In the genomic region with DNA sequence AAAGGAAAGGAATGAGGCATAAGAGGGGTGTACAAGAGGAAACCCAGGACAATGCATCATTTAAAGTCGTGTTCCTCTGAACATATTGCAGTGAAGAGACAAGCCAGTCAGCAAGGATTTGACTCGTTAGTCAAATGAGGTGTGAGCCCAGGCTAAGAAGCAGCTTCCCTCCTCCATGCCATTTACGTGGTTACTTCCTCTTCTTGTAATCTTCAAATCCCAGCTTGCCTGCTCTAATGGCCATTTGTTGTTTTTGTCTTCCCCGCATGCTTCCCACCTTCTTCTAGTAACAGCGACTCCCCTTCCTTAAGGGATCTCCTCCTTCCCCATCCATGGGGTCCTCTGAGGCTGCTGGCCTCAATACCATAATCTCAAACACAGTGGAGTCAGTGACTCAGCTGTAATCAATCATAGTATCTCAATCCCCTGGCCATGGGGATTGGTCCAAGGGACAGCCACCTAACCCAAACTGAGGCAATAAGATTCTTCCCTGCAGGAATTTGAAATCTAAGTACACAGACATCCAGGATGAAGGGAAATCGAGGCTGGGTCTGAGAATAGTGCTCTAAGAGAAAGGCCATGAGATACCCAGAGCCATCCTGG, we compare ENCODE assay signal across 26 cellular contexts. TPM values are rescaled to one million over a fixed set of nuclear protein-coding genes. Genes with fewer than 3 reads are reported as not detected.
DNase-seq lines count a peak whose midpoint lies in the region; ATAC-seq and TF ChIP-seq lines count a peak whose summit lies in the region.
"Had no signal": no experiment of that assay in that cellular context is flagged by ENCODE, and none has a peak within 500 bp of the region (broad histone marks: within the 10 kb centered on the region; RNA-seq: fewer than 3 reads in every experiment).

No MANE protein-coding gene starts in this region.

- H3K27me3 ChIP-seq in left ventricle myocardium inferior (ENCODE audit: low read depth) (no peaks in the 10 kb centered on the region), right atrium auricular region (no peaks in the 10 kb centered on the region), WERI-Rb-1 (ENCODE audit: insufficient read depth, low read depth, severe bottlenecking) (peaks cover 30% of the 10 kb centered on the region), aorta (ENCODE audit: control insufficient read depth in 1 of 2, insufficient read depth in 2 of 2, low read length in 1 of 2) (no peaks in the 10 kb centered on the region)
- H3K27me3 ChIP-seq: colonic mucosa had no signal

- ATAC-seq in stimulated activated naive B cell treated with anti-CD40 and anti-IgM and Interleukin-4, amounts not matched to agents 10 μg/mL and 1 μg/mL and 100 μg/mL, for 72 hours (replicated peaks) = peak; percentile 33 to 46
- no peak for ATAC-seq in activated naive CD4-positive, alpha-beta T cell treated with anti-CD3 and anti-CD28 coated beads, Interleukin-2, amount 50 U/mL, for 72 hours
- no peak for ATAC-seq in aorta (ENCODE audit: low FRiP score)
- ATAC-seq: activated CD4-positive, alpha-beta T cell treated with anti-CD3 and anti-CD28 coated beads for 36 hours; effector memory CD8-positive, alpha-beta T cell; left cardiac atrium; SK-N-SH treated with all-trans-retinoic acid at 6 μM for 48 hours had no signal

- peaks cover 31% of the 10 kb centered on the region for H3K4me1 ChIP-seq in left ventricle myocardium inferior
- H3K4me1 ChIP-seq in right atrium auricular region = peaks cover 0 to 10% of the 10 kb centered on the region in 2 donors
- H3K4me1 ChIP-seq in aorta (ENCODE audit: control insufficient read depth in 1 of 2, insufficient read depth in 2 of 2, low read length in 2 of 2) = peaks cover 0 to 11% of the 10 kb centered on the region in 2 donors
- H3K4me1 ChIP-seq: Caco-2, colonic mucosa, parathyroid adenoma had no signal

- H3K27me3 Mint-ChIP-seq in stimulated activated naive B cell treated with anti-CD40 and anti-IgM and Interleukin-4, amounts not matched to agents 10 μg/mL and 1 μg/mL and 100 μg/mL, for 72 hours = peaks cover 5 to 18% of the 10 kb centered on the region in 2 donors

- H3K4me3 Mint-ChIP-seq in stimulated activated naive B cell treated with anti-CD40 and anti-IgM and Interleukin-4, amounts not matched to agents 10 μg/mL and 1 μg/mL and 100 μg/mL, for 72 hours = no peak overlapping the region
- H3K4me3 Mint-ChIP-seq: activated CD4-positive, alpha-beta T cell treated with anti-CD3 and anti-CD28 coated beads for 36 hours; activated T-cell treated with anti-CD3 and anti-CD28 coated beads, Interleukin-2, amount 50 U/mL, for 24 hours; effector memory CD8-positive, alpha-beta T cell; nephron had no signal

- WGBS in aorta, 2 donors = 74 to 80% methylated on average over 6 of the region's 6 CpGs

- peak overlapping the region; percentile 3 for H3K27ac ChIP-seq in left ventricle myocardium inferior (replicated peaks)
- no peak overlapping the region for H3K27ac ChIP-seq in right atrium auricular region
- H3K27ac ChIP-seq in WERI-Rb-1 = no peak overlapping the region
- H3K27ac ChIP-seq in aorta (ENCODE audit: low read depth in 1 of 2, low read length in 2 of 2) = no peak overlapping the region
- H3K27ac ChIP-seq: colonic mucosa, parathyroid adenoma had no signal

- DNase-seq in left ventricle myocardium inferior (no peak), right atrium auricular region (ENCODE audit: low spot score) (no peak), NOMO-1 treated with dmso at 0.1 percent for 144 hours (lab: John Stamatoyannopoulos, UW; ENCODE audit: unreplicated experiment) (peak; percentile 51), WERI-Rb-1 (peak; percentile 40), NCI-H187 (lab: John Stamatoyannopoulos, UW) (no peak), aorta (no peak)
- DNase-seq in stimulated activated naive B cell treated with anti-CD40 and anti-IgM and Interleukin-4, amounts not matched to agents 10 μg/mL and 1 μg/mL and 100 μg/mL, for 72 hours = no peak
- DNase-seq in activated naive CD4-positive, alpha-beta T cell treated with anti-CD3 and anti-CD28 coated beads, Interleukin-2, amount 50 U/mL, for 72 hours (ENCODE audit: low spot score in 2 of 2) = no peak
- DNase-seq: activated CD4-positive, alpha-beta T cell treated with anti-CD3 and anti-CD28 coated beads for 36 hours; activated CD8-positive, alpha-beta memory T cell treated with anti-CD3 and anti-CD28 coated beads for 24 hours; activated naive CD4-positive, alpha-beta T cell; activated T-cell treated with anti-CD3 and anti-CD28 coated beads, Interleukin-2, amount 50 U/mL, for 24 hours; amniotic stem cell; Caco-2; colonic mucosa; effector memory CD8-positive, alpha-beta T cell; H7; left cardiac atrium; NCI-H1105; NCI-H2029 treated with DMSO at 0.1 percent for 48 hours; NCI-H446 treated with DMSO at 0.1 percent for 48 hours had no signal

- no peaks in the 10 kb centered on the region for H3K9me3 Mint-ChIP-seq in stimulated activated naive B cell treated with anti-CD40 and anti-IgM and Interleukin-4, amounts not matched to agents 10 μg/mL and 1 μg/mL and 100 μg/mL, for 72 hours
- H3K9me3 Mint-ChIP-seq in activated naive CD4-positive, alpha-beta T cell treated with anti-CD3 and anti-CD28 coated beads, Interleukin-2, amount 50 U/mL, for 72 hours = no peaks in the 10 kb centered on the region
- H3K9me3 Mint-ChIP-seq: activated T-cell treated with anti-CD3 and anti-CD28 coated beads, Interleukin-2, amount 50 U/mL, for 24 hours; effector memory CD8-positive, alpha-beta T cell; nephron had no signal

- peaks cover 0 to 2% of the 10 kb centered on the region in 2 donors for H3K4me1 Mint-ChIP-seq in stimulated activated naive B cell treated with anti-CD40 and anti-IgM and Interleukin-4, amounts not matched to agents 10 μg/mL and 1 μg/mL and 100 μg/mL, for 72 hours

- no peaks in the 10 kb centered on the region for H3K36me3 Mint-ChIP-seq in stimulated activated naive B cell treated with anti-CD40 and anti-IgM and Interleukin-4, amounts not matched to agents 10 μg/mL and 1 μg/mL and 100 μg/mL, for 72 hours
- no peaks in the 10 kb centered on the region for H3K36me3 Mint-ChIP-seq in activated naive CD4-positive, alpha-beta T cell treated with anti-CD3 and anti-CD28 coated beads, Interleukin-2, amount 50 U/mL, for 72 hours

- H3K27ac Mint-ChIP-seq in stimulated activated naive B cell treated with anti-CD40 and anti-IgM and Interleukin-4, amounts not matched to agents 10 μg/mL and 1 μg/mL and 100 μg/mL, for 72 hours = no peak overlapping the region
- no peak overlapping the region for H3K27ac Mint-ChIP-seq in activated naive CD4-positive, alpha-beta T cell treated with anti-CD3 and anti-CD28 coated beads, Interleukin-2, amount 50 U/mL, for 72 hours
- H3K27ac Mint-ChIP-seq: activated CD4-positive, alpha-beta T cell treated with anti-CD3 and anti-CD28 coated beads for 36 hours; activated T-cell treated with anti-CD3 and anti-CD28 coated beads, Interleukin-2, amount 50 U/mL, for 24 hours; effector memory CD8-positive, alpha-beta T cell had no signal

- TF ChIP-seq CTCF in left ventricle myocardium inferior (IDR thresholded peaks at IDR 0.05; ENCODE audit: borderline replicate concordance) (no peak), right atrium auricular region (IDR thresholded peaks at IDR 0.05) (no peak), WERI-Rb-1 (IDR thresholded peaks at IDR 0.05; ENCODE audit: low read depth, low read length) (no peak)

- H3K36me3 ChIP-seq in left ventricle myocardium inferior (no peaks in the 10 kb centered on the region), right atrium auricular region (no peaks in the 10 kb centered on the region), WERI-Rb-1 (no peaks in the 10 kb centered on the region), aorta (ENCODE audit: control insufficient read depth in 1 of 2, insufficient read depth in 2 of 2, low read length in 1 of 2) (no peaks in the 10 kb centered on the region)
- H3K36me3 ChIP-seq: colonic mucosa had no signal

- H3K9me3 ChIP-seq in left ventricle myocardium inferior (replicated peaks) (no peaks in the 10 kb centered on the region), right atrium auricular region (no peaks in the 10 kb centered on the region), WERI-Rb-1 (ENCODE audit: severe bottlenecking) (peaks cover 22% of the 10 kb centered on the region), aorta (ENCODE audit: control insufficient read depth, low read length) (no peaks in the 10 kb centered on the region)
- H3K9me3 ChIP-seq: Caco-2, colonic mucosa had no signal

- intact Hi-C loops in left ventricle myocardium inferior (cut with micrococcal nuclease) (no loop called here), aorta (cut with DNase I) (no loop called here)

- H3K4me3 ChIP-seq in left ventricle myocardium inferior (no peak overlapping the region), right atrium auricular region (no peak overlapping the region), WERI-Rb-1 (ENCODE audit: low read depth, low read length) (no peak overlapping the region), aorta (ENCODE audit: low read length in 2 of 2) (no peak overlapping the region)
- H3K4me3 ChIP-seq: colonic mucosa had no signal

RNA-seq across cellular contexts. Expression of a gene that starts 37.6 kb away (rescaled TPM):
- total RNA-seq in left ventricle myocardium inferior (22.1 TPM), right atrium auricular region (10 to 100 TPM; 11.4 to 23.9 TPM), aorta (10 to 100 TPM; 33.1 to 44.8 TPM)
- total RNA-seq in activated naive CD4-positive, alpha-beta T cell treated with anti-CD3 and anti-CD28 coated beads, Interleukin-2, amount 50 U/mL, for 72 hours = under 1 TPM; 0.14 to 0.54 TPM
- 10 to 100 TPM; 11.4 to 33.6 TPM for polyA plus RNA-seq in aorta
- total RNA-seq: A172, bronchial epithelial cell, Caco-2, H7 had no signal

Comparison
In these comparisons a context has a peak if more than half of its experiments do, and no peak if none do; other contexts are left out.
1. DNase-seq: peak in NOMO-1 treated with dmso at 0.1 percent for 144 hours (single experiment) and WERI-Rb-1 (single experiment); none in left ventricle myocardium inferior (single experiment), right atrium auricular region (single experiment), stimulated activated naive B cell treated with anti-CD40 and anti-IgM and Interleukin-4, amounts not matched to agents 10 μg/mL and 1 μg/mL and 100 μg/mL, for 72 hours (single experiment), NCI-H187 (0 of 2), activated naive CD4-positive, alpha-beta T cell treated with anti-CD3 and anti-CD28 coated beads, Interleukin-2, amount 50 U/mL, for 72 hours (0 of 2) and aorta (0 of 2).
2. ATAC-seq: peak in stimulated activated naive B cell treated with anti-CD40 and anti-IgM and Interleukin-4, amounts not matched to agents 10 μg/mL and 1 μg/mL and 100 μg/mL, for 72 hours (2 of 2); none in activated naive CD4-positive, alpha-beta T cell treated with anti-CD3 and anti-CD28 coated beads, Interleukin-2, amount 50 U/mL, for 72 hours (0 of 2) and aorta (single experiment).
3. RNA of a gene that starts 37.6 kb away (total RNA-seq): 33.1 to 44.8 TPM in aorta, 11.4 to 23.9 TPM in right atrium auricular region and 22.1 TPM in left ventricle myocardium inferior (single experiment); 0.14 to 0.54 TPM in activated naive CD4-positive, alpha-beta T cell treated with anti-CD3 and anti-CD28 coated beads, Interleukin-2, amount 50 U/mL, for 72 hours; every median in the first group is over 4 times any median in the second.